7 cellular contexts compared by ENCODE assay signal in genomic region chrX:53714580-53715335, GRCh38. TPM values are rescaled to one million over a fixed set of nuclear protein-coding genes. Genes with fewer than 3 reads are reported as not detected.
DNase-seq lines count a peak whose midpoint lies in the region; ATAC-seq and TF ChIP-seq lines count a peak whose summit lies in the region.

No MANE protein-coding gene starts in this region.

- peak overlapping the region; percentile 99 for H3K27ac Mint-ChIP-seq in activated T-helper 2 cell treated with anti-CD3 and anti-CD28 coated beads, Interferon-gamma antibody, Interleukin-2, Interleukin-4, amounts not matched to agents 10 μg/mL and 5 μg/mL and 100 μg/mL, durations not matched to agents 14 hours and 24 hours and 36 hours
- peak overlapping the region; percentile 86 for H3K27ac Mint-ChIP-seq in mesothelial cell of epicardium

- no peak for TF ChIP-seq CTCF in mesothelial cell of epicardium (IDR thresholded peaks at IDR 0.05; ENCODE audit: unreplicated experiment)

- peak overlapping the region; percentile 86 for H3K4me3 Mint-ChIP-seq in activated T-helper 2 cell treated with anti-CD3 and anti-CD28 coated beads, Interferon-gamma antibody, Interleukin-2, Interleukin-4, amounts not matched to agents 10 μg/mL and 5 μg/mL and 100 μg/mL, durations not matched to agents 14 hours and 24 hours and 36 hours (ENCODE audit: low read depth)
- H3K4me3 Mint-ChIP-seq in mesothelial cell of epicardium, result no peak overlapping the region

- peaks cover 46% of the 10 kb centered on the region for H3K4me1 Mint-ChIP-seq in activated T-helper 2 cell treated with anti-CD3 and anti-CD28 coated beads, Interferon-gamma antibody, Interleukin-2, Interleukin-4, amounts not matched to agents 10 μg/mL and 5 μg/mL and 100 μg/mL, durations not matched to agents 14 hours and 24 hours and 36 hours (ENCODE audit: low read depth)
- H3K4me1 Mint-ChIP-seq in mesothelial cell of epicardium, result peaks cover 10% of the 10 kb centered on the region

- no peaks in the 10 kb centered on the region for H3K9me3 Mint-ChIP-seq in activated T-helper 2 cell treated with anti-CD3 and anti-CD28 coated beads, Interferon-gamma antibody, Interleukin-2, Interleukin-4, amounts not matched to agents 10 μg/mL and 5 μg/mL and 100 μg/mL, durations not matched to agents 14 hours and 24 hours and 36 hours
- H3K9me3 Mint-ChIP-seq in mesothelial cell of epicardium, result peaks cover 21% of the 10 kb centered on the region

- intact Hi-C loops in activated T-helper 2 cell treated with anti-CD3 and anti-CD28 coated beads, Interferon-gamma antibody, Interleukin-2, Interleukin-4, amounts not matched to agents 10 μg/mL and 5 μg/mL and 100 μg/mL, durations not matched to agents 14 hours and 24 hours and 36 hours (cut with micrococcal nuclease), result loop anchor here (1.0 to 10.0 kb wide), 5 partner anchors 19 to 328 kb away; partner anchors contain the start of gene PHF8

- ATAC-seq in GM18870 (IDR thresholded peaks at IDR 0.05; ENCODE audit: unreplicated experiment), result peak; percentile 70
- ATAC-seq in HG02884 (IDR thresholded peaks at IDR 0.05; ENCODE audit: unreplicated experiment), result peak; percentile 67

- peaks cover 34% of the 10 kb centered on the region for H3K36me3 Mint-ChIP-seq in activated T-helper 2 cell treated with anti-CD3 and anti-CD28 coated beads, Interferon-gamma antibody, Interleukin-2, Interleukin-4, amounts not matched to agents 10 μg/mL and 5 μg/mL and 100 μg/mL, durations not matched to agents 14 hours and 24 hours and 36 hours (ENCODE audit: low read depth)
- H3K36me3 Mint-ChIP-seq in mesothelial cell of epicardium, result no peaks in the 10 kb centered on the region

- H3K27me3 Mint-ChIP-seq in activated T-helper 2 cell treated with anti-CD3 and anti-CD28 coated beads, Interferon-gamma antibody, Interleukin-2, Interleukin-4, amounts not matched to agents 10 μg/mL and 5 μg/mL and 100 μg/mL, durations not matched to agents 14 hours and 24 hours and 36 hours (ENCODE audit: low read depth), result no peaks in the 10 kb centered on the region
- no peaks in the 10 kb centered on the region for H3K27me3 Mint-ChIP-seq in mesothelial cell of epicardium (ENCODE audit: low read depth)

- DNase-seq in OCI-M1 (lab: John Stamatoyannopoulos, UW), result peak; percentile 81
- DNase-seq in activated T-helper 2 cell treated with anti-CD3 and anti-CD28 coated beads, Interferon-gamma antibody, Interleukin-2, Interleukin-4, amounts not matched to agents 10 μg/mL and 5 μg/mL and 100 μg/mL, durations not matched to agents 14 hours and 24 hours and 36 hours (ENCODE audit: low spot score), result peak; percentile 69
- no peak for DNase-seq in mesothelial cell of epicardium (ENCODE audit: low spot score in 2 of 2, unreplicated experiment in 2 of 2)
- no peak for DNase-seq in NCI-H1105 (lab: John Stamatoyannopoulos, UW)
- no peak for DNase-seq in NCI-H1417 (lab: John Stamatoyannopoulos, UW)

RNA-seq across cellular contexts. Expression of gene HUWE1, which starts 28.2 kb away (rescaled TPM):
- total RNA-seq in activated T-helper 2 cell treated with anti-CD3 and anti-CD28 coated beads, Interferon-gamma antibody, Interleukin-2, Interleukin-4, amounts not matched to agents 10 μg/mL and 5 μg/mL and 100 μg/mL, durations not matched to agents 14 hours and 24 hours and 36 hours, result 391 and 412 TPM in 2 replicates
- total RNA-seq in mesothelial cell of epicardium, result 257 to 277 TPM (median 261 TPM) in 3 replicates

Comparison
In these comparisons a context has a peak if more than half of its experiments do, and no peak if none do; other contexts are left out.
1. DNase-seq: peak in OCI-M1 (single experiment) and activated T-helper 2 cell treated with anti-CD3 and anti-CD28 coated beads, Interferon-gamma antibody, Interleukin-2, Interleukin-4, amounts not matched to agents 10 μg/mL and 5 μg/mL and 100 μg/mL, durations not matched to agents 14 hours and 24 hours and 36 hours (single experiment); none in mesothelial cell of epicardium (0 of 2), NCI-H1105 (single experiment) and NCI-H1417 (0 of 3).